Comparison of ENCODE assay signal across 8 cellular contexts in genomic region chr9:69672828-69673640, GRCh38. TPM values are rescaled to one million over a fixed set of nuclear protein-coding genes. Genes with fewer than 3 reads are reported as not detected.
A peak's percentile ranks its signal among the peaks of the same experiment; 100 is the strongest.
DNase-seq lines count a peak whose midpoint lies in the region; ATAC-seq and TF ChIP-seq lines count a peak whose summit lies in the region.

No MANE protein-coding gene starts in this region.

- intact Hi-C loops in activated CD8-positive, alpha-beta T cell treated with anti-CD3 and anti-CD28 coated beads for 36 hours (cut with micrococcal nuclease): loop anchor here (2.0 to 10.0 kb wide), 2 partner anchors 82 to 206 kb away; no protein-coding TSS in a partner anchor

- WGBS in lung, 2 donors: 8 to 9% methylated on average over 44 of the region's 44 CpGs

- no peaks in the 10 kb centered on the region for H3K9me3 Mint-ChIP-seq in activated CD8-positive, alpha-beta T cell treated with anti-CD3 and anti-CD28 coated beads for 36 hours

- POLR2A ChIA-PET in activated CD8-positive, alpha-beta T cell treated with anti-CD3 and anti-CD28 coated beads for 36 hours (lab: Charles Lee): interaction anchor here (1.1 kb wide), 1 partner anchor 87 kb away, joined by 5 read pairs; no protein-coding TSS in a partner anchor

- peak overlapping the region; percentile 85 for H3K9ac ChIP-seq in BLaER1

- H3K36me3 ChIP-seq in BLaER1 (no peaks in the 10 kb centered on the region), lung (ENCODE audit: control insufficient read depth in 2 of 2, insufficient read depth in 2 of 2, low read length in 2 of 2) (no peaks in the 10 kb centered on the region)

- peaks cover 9% of the 10 kb centered on the region for H3K4me1 Mint-ChIP-seq in activated CD8-positive, alpha-beta T cell treated with anti-CD3 and anti-CD28 coated beads for 36 hours (ENCODE audit: low read depth)

- H3K4me3 ChIP-seq in BLaER1 (peak overlapping the region; percentile 87), lung (peak overlapping the region; percentile 67)

- no peak overlapping the region for H3K27ac Mint-ChIP-seq in activated CD8-positive, alpha-beta T cell treated with anti-CD3 and anti-CD28 coated beads for 36 hours

- H3K4me1 ChIP-seq in BLaER1 (peaks cover 54% of the 10 kb centered on the region), lung (ENCODE audit: control insufficient read depth in 2 of 2, insufficient read depth in 2 of 2, low read length in 2 of 2) (peaks cover 0 to 4% of the 10 kb centered on the region in 2 donors)

- ATAC-seq in GM19351 (IDR thresholded peaks at IDR 0.05; ENCODE audit: unreplicated experiment) (peak; percentile 92), HG03469 (IDR thresholded peaks at IDR 0.05; ENCODE audit: unreplicated experiment) (peak; percentile 85), lung (ENCODE audit: insufficient read depth, low FRiP score) (peak; percentile 81)
- peak; percentile 95 for ATAC-seq in activated CD8-positive, alpha-beta T cell treated with anti-CD3 and anti-CD28 coated beads for 36 hours

- peak overlapping the region; percentile 67 for H3K4me3 Mint-ChIP-seq in activated CD8-positive, alpha-beta T cell treated with anti-CD3 and anti-CD28 coated beads for 36 hours

- peak overlapping the region; percentile 94 for H3K4me2 ChIP-seq in BLaER1

- H3K27me3 ChIP-seq in BLaER1: no peaks in the 10 kb centered on the region
- no peaks in the 10 kb centered on the region for H3K27me3 ChIP-seq in lung (ENCODE audit: control insufficient read depth, insufficient read depth)

- peak overlapping the region; percentile 83 for H3K27ac ChIP-seq in BLaER1
- H3K27ac ChIP-seq in lung (ENCODE audit: low read depth in 1 of 2, low read length in 1 of 2): peak overlapping the region; percentile 39 to 68

- H3K9me3 ChIP-seq in BLaER1 (no peaks in the 10 kb centered on the region), lung (ENCODE audit: control insufficient read depth in 2 of 2, insufficient read depth in 1 of 2, low read length in 1 of 2) (no peaks in the 10 kb centered on the region)

- H3K27me3 Mint-ChIP-seq in activated CD8-positive, alpha-beta T cell treated with anti-CD3 and anti-CD28 coated beads for 36 hours: peaks cover 26% of the 10 kb centered on the region

- TF ChIP-seq CTCF in activated CD8-positive, alpha-beta T cell treated with anti-CD3 and anti-CD28 coated beads for 36 hours (IDR thresholded peaks at IDR 0.05): peak; percentile 92
- peak; percentile 66 for TF ChIP-seq CTCF in lung (IDR thresholded peaks at IDR 0.05; ENCODE audit: control extremely low read depth, extremely low read depth)

- H4K20me1 ChIP-seq in BLaER1: no peaks in the 10 kb centered on the region

- H3K36me3 Mint-ChIP-seq in activated CD8-positive, alpha-beta T cell treated with anti-CD3 and anti-CD28 coated beads for 36 hours (ENCODE audit: low read depth): no peaks in the 10 kb centered on the region

- CTCF ChIA-PET in activated CD8-positive, alpha-beta T cell treated with anti-CD3 and anti-CD28 coated beads for 36 hours (lab: Charles Lee): interaction anchor here (0.7 to 2.6 kb wide), 19 partner anchors 11 to 253 kb away, joined by 3 to 13 read pairs (median 4); no protein-coding TSS in a partner anchor

- DNase-seq in NCI-H526 (lab: John Stamatoyannopoulos, UW) (peak; percentile 74 to 89), lung (ENCODE audit: low spot score) (peak; percentile 86)
- DNase-seq in activated CD8-positive, alpha-beta T cell treated with anti-CD3 and anti-CD28 coated beads for 36 hours: peak; percentile 76
- peak; percentile 57 for DNase-seq in effector CD8-positive, alpha-beta T cell (lab: John Stamatoyannopoulos, UW)
- DNase-seq in stimulated activated CD4-positive, alpha-beta T cell treated with anti-CD3 and anti-CD28 coated beads, TNF-alpha, amount 100 ng/mL, for 1 hour (ENCODE audit: low read depth in 3 of 3, low spot score in 1 of 3): peak; percentile 18 to 60 (median 29)

RNA-seq across cellular contexts. Expression of gene APBA1, which starts 0.9 kb away (rescaled TPM):
- total RNA-seq in activated CD8-positive, alpha-beta T cell treated with anti-CD3 and anti-CD28 coated beads for 36 hours: under 1 TPM in 1 of 2 experiments, not detected in 1; 0.07 TPM
- 1 to 10 TPM; 4.6 to 8.1 TPM for total RNA-seq in lung
- polyA plus RNA-seq in lung: 1 to 10 TPM in 1 of 2 donors, under 1 TPM in 1; 0.95 to 1.0 TPM

Comparison
In these comparisons a context has a peak if more than half of its experiments do, and no peak if none do; other contexts are left out.
1. Peak in every context shown above with its lines: DNase-seq, ATAC-seq, H3K4me3 ChIP-seq and H3K27ac ChIP-seq.
2. DNase-seq: peak in every context shown above with its lines; median percentile 86 in lung; 82 in NCI-H526; 76 in activated CD8-positive, alpha-beta T cell treated with anti-CD3 and anti-CD28 coated beads for 36 hours; 57 in effector CD8-positive, alpha-beta T cell; 29 in stimulated activated CD4-positive, alpha-beta T cell treated with anti-CD3 and anti-CD28 coated beads, TNF-alpha, amount 100 ng/mL, for 1 hour.
3. RNA of gene APBA1, which starts 0.9 kb away (total RNA-seq): 4.6 to 8.1 TPM in lung; 0.07 TPM in activated CD8-positive, alpha-beta T cell treated with anti-CD3 and anti-CD28 coated beads for 36 hours; every median in the first group is over 4 times any median in the second.